ENCODE assay signal across 8 cellular contexts in the genomic region with DNA sequence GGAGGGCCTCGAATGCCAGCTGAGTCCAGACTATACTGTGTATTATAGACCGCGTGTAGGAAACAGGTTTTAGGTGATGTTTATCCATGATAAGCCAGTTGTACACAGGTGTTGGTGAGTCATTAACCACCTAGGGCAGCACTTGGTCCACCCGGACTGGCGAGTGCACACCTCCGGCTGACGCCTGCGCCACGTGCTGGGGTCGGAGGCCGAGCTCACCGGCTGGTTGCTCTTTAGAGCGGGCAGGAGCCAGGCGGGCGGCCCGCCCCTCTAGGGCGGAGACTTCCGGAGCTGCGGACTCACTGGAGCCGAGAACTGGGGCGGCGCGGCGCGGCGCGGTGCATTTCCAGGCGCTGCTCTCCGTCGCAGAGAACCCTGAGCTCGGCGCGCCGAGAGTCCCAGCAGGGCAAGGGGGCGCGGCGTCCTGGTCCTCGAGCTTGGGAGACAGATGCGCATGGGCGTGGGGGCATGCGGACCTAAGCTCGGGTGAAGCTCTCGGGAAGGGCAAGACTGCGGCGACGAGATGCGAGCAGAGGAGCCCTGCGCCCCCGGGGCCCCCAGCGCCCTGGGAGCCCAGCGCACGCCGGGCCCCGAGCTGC. TPM values are rescaled to one million over a fixed set of nuclear protein-coding genes. Genes with fewer than 3 reads are reported as not detected.
DNase-seq lines count a peak whose midpoint lies in the region; ATAC-seq, FAIRE-seq and TF ChIP-seq lines count a peak whose summit lies in the region.

A gene with protein sequence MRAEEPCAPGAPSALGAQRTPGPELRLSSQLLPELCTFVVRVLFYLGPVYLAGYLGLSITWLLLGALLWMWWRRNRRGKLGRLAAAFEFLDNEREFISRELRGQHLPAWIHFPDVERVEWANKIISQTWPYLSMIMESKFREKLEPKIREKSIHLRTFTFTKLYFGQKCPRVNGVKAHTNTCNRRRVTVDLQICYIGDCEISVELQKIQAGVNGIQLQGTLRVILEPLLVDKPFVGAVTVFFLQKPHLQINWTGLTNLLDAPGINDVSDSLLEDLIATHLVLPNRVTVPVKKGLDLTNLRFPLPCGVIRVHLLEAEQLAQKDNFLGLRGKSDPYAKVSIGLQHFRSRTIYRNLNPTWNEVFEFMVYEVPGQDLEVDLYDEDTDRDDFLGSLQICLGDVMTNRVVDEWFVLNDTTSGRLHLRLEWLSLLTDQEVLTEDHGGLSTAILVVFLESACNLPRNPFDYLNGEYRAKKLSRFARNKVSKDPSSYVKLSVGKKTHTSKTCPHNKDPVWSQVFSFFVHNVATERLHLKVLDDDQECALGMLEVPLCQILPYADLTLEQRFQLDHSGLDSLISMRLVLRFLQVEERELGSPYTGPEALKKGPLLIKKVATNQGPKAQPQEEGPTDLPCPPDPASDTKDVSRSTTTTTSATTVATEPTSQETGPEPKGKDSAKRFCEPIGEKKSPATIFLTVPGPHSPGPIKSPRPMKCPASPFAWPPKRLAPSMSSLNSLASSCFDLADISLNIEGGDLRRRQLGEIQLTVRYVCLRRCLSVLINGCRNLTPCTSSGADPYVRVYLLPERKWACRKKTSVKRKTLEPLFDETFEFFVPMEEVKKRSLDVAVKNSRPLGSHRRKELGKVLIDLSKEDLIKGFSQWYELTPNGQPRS (plus strand): TSS at position 341 of the 599 bp plus-strand sequence. CDS start 183 bp downstream, at position 524.

- ATAC-seq in T-helper 17 cell (peak; percentile 81), HG03097 (IDR thresholded peaks at IDR 0.05; ENCODE audit: low FRiP score, unreplicated experiment) (no peak), GM19351 (IDR thresholded peaks at IDR 0.05; ENCODE audit: unreplicated experiment) (no peak)

- H3K4me2 ChIP-seq in keratinocyte (ENCODE audit: control insufficient read depth, extremely low read depth, insufficient read depth, low read depth, low read length): peak within 1 kb of the TSS; percentile 88

- no peaks in the 10 kb centered on the region for H3K9me1 ChIP-seq in keratinocyte (ENCODE audit: control insufficient read depth, extremely low read depth, insufficient read depth, low read length)

- peak within 1 kb of the TSS; percentile 82 for H3K4me3 Mint-ChIP-seq in T-helper 17 cell

- peaks cover 9% of the 10 kb centered on the region for H3K27me3 ChIP-seq in MG63
- H3K27me3 ChIP-seq in keratinocyte (ENCODE audit: control insufficient read depth, extremely low read depth, insufficient read depth, low read length): peaks cover 24% of the 10 kb centered on the region
- H3K27me3 ChIP-seq in skeletal muscle tissue (ENCODE audit: control insufficient read depth in 3 of 3, insufficient read depth in 3 of 3, low read length in 3 of 3): peaks cover 14 to 27% (median 20%) of the 10 kb centered on the region in 3 donors

- peak; percentile 49 for FAIRE-seq in keratinocyte (lab: Jason Lieb, UNC)

- peak within 1 kb of the TSS; percentile 34 for H3K4me3 ChIP-seq in MG63
- H3K4me3 ChIP-seq in keratinocyte (ENCODE audit: control insufficient read depth in 2 of 3, extremely low read depth in 1 of 3, insufficient read depth in 2 of 3, low read depth in 1 of 3, low read length in 3 of 3): peak within 1 kb of the TSS; percentile 40 to 65 (median 56)
- peak within 1 kb of the TSS; percentile 62 to 75 (median 73) for H3K4me3 ChIP-seq in skeletal muscle tissue (ENCODE audit: low read length in 3 of 3)

- DNase-seq in DMS53 (lab: John Stamatoyannopoulos, UW) (peak; percentile 97), MG63 (peak; percentile 63), T-helper 17 cell (peak in 1 of 3 donors; percentile 7), caudate nucleus (lab: John Stamatoyannopoulos, UW) (peak in 50 of 61 donors; percentile 5 to 78 (median 38)), keratinocyte (ENCODE audit: low read depth, low spot score) (peak; percentile 54)

- H3K27ac ChIP-seq in caudate nucleus (ENCODE audit: low read depth, low read length) (no peak within 1 kb of the TSS), keratinocyte (ENCODE audit: control insufficient read depth, insufficient read depth, low read length) (no peak within 1 kb of the TSS), skeletal muscle tissue (ENCODE audit: low read depth, low read length) (no peak within 1 kb of the TSS)

- peaks cover 2% of the 10 kb centered on the region for H3K36me3 Mint-ChIP-seq in T-helper 17 cell (ENCODE audit: low read depth)

- H3K36me3 ChIP-seq in MG63 (no peaks in the 10 kb centered on the region), keratinocyte (ENCODE audit: control insufficient read depth in 2 of 2, extremely low read depth in 1 of 2, insufficient read depth in 2 of 2, low read length in 2 of 2) (no peaks in the 10 kb centered on the region), skeletal muscle tissue (ENCODE audit: control insufficient read depth in 3 of 3, insufficient read depth in 3 of 3, low read length in 3 of 3) (no peaks in the 10 kb centered on the region)

- dilution Hi-C loops in keratinocyte (cut with MboI; ENCODE audit: extremely low pct_ligation_motif_present, low sequenced_read_pairs): no loop called here

- H3K79me2 ChIP-seq in keratinocyte (ENCODE audit: control insufficient read depth, insufficient read depth, low read length): no peaks in the 10 kb centered on the region

- H3K4me1 Mint-ChIP-seq in T-helper 17 cell: peaks cover 8% of the 10 kb centered on the region

- H2AFZ ChIP-seq in keratinocyte (ENCODE audit: control insufficient read depth, low read length): peak within 1 kb of the TSS; percentile 81

- H3K4me1 ChIP-seq in keratinocyte (ENCODE audit: control insufficient read depth, extremely low read depth, insufficient read depth, low read length): peaks cover 6% of the 10 kb centered on the region
- H3K4me1 ChIP-seq in skeletal muscle tissue (ENCODE audit: control insufficient read depth in 3 of 3, insufficient read depth in 3 of 3, low read length in 3 of 3): peaks cover 12 to 19% (median 15%) of the 10 kb centered on the region in 3 donors

- H3K27ac Mint-ChIP-seq in T-helper 17 cell: no peak within 1 kb of the TSS

- TF ChIP-seq CTCF in keratinocyte (optimal IDR thresholded peaks at IDR 0.05 in 1 of 3, IDR thresholded peaks at IDR 0.05 in 1 of 3, conservative IDR thresholded peaks at IDR 0.05 in 1 of 3; ENCODE audit: extremely low read depth in 1 of 3, insufficient read depth in 2 of 3, low read length in 3 of 3): no peak

- H3K27me3 Mint-ChIP-seq in T-helper 17 cell: peaks cover 60% of the 10 kb centered on the region

- H4K20me1 ChIP-seq in keratinocyte (ENCODE audit: control insufficient read depth, extremely low read depth, insufficient read depth, low read length): no peaks in the 10 kb centered on the region

- no peaks in the 10 kb centered on the region for H3K9me3 ChIP-seq in MG63
- H3K9me3 ChIP-seq in T-helper 17 cell (ENCODE audit: control insufficient read depth, low read length, poor library complexity, severe bottlenecking): no peaks in the 10 kb centered on the region
- H3K9me3 ChIP-seq in keratinocyte (ENCODE audit: control insufficient read depth, low read depth, low read length): no peaks in the 10 kb centered on the region
- H3K9me3 ChIP-seq in skeletal muscle tissue (ENCODE audit: control insufficient read depth in 3 of 3, low read length in 3 of 3): no peaks in the 10 kb centered on the region

- H3K9ac ChIP-seq in keratinocyte (ENCODE audit: control insufficient read depth, extremely low read depth, insufficient read depth, low read length) (peak within 1 kb of the TSS; percentile 46), skeletal muscle tissue (ENCODE audit: low read depth in 1 of 3, low read length in 3 of 3) (peak within 1 kb of the TSS; percentile 57 to 74 (median 69))

RNA-seq across cellular contexts. Expression of the gene that starts here (rescaled TPM):
- 0.23 and 0.89 TPM in 2 replicates for total RNA-seq in MG63 (2014; rRNA removed; shearing (Covaris generic); ENCODE audit: low replicate concordance)
- under 1 TPM in 1 of 2 donors, not detected in 1; 0.40 TPM for total RNA-seq in T-helper 17 cell
- 0.49 to 0.63 TPM (median 0.62 TPM) in 3 replicates for polyA plus RNA-seq in keratinocyte
- polyA plus RNA-seq in keratinocyte (2011; ENCODE audit: low read depth): 33.8 TPM
- 0.22 and 0.30 TPM in 2 replicates for polyA plus RNA-seq in keratinocyte (2011; cell fraction: cytosol; rRNA removed)
- 3.4 and 4.0 TPM in 2 replicates for polyA plus RNA-seq in keratinocyte (2011; cell fraction: nucleus; rRNA removed)
- 0.32 and 15.3 TPM in 2 replicates for polyA plus RNA-seq in keratinocyte (2012; ENCODE audit: low replicate concordance)
- polyA minus RNA-seq in keratinocyte: 0.59 to 5.3 TPM (median 3.4 TPM) in 3 replicates
- not detected for polyA minus RNA-seq in keratinocyte (2011; cell fraction: cytosol; rRNA and poly(A)+ RNA removed)
- polyA minus RNA-seq in keratinocyte (2011; cell fraction: nucleus; rRNA and poly(A)+ RNA removed): 2.4 and 3.7 TPM in 2 replicates
- 14.1 TPM for total RNA-seq in skeletal muscle tissue

Comparison
In these comparisons a context has a peak if more than half of its experiments do, and no peak if none do; other contexts are left out.
1. Peak in DNase-seq and H3K4me3 ChIP-seq in MG63; RNA of the gene not detected or under 1 TPM.
2. Peak in ATAC-seq in T-helper 17 cell; RNA of the gene not detected or under 1 TPM.